Comparison of ENCODE assay signal across 26 cellular contexts in the genomic region with DNA sequence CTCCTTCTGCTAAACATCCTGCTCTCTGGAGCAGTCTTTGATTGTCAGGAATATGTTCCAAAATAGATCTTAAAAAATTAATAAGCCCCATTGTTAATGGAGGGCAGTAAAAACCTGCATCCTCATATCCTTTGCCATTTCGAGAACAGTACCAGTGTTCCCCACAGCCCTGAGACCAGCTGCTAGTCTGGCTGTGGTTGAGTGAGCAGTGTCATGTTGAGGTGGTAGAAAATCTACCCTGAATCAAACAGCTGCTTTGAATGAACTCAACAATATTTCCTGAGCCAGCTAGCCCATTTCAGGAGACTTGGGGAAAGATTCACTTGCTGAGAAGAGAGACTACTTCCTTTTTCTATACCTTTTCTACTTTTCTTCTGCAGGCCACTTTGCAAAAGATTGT. TPM values are rescaled to one million over a fixed set of nuclear protein-coding genes. Genes with fewer than 3 reads are reported as not detected.
DNase-seq lines count a peak whose midpoint lies in the region; ATAC-seq and TF ChIP-seq lines count a peak whose summit lies in the region.
"Had no signal": no experiment of that assay in that cellular context is flagged by ENCODE, and none has a peak within 500 bp of the region (broad histone marks: within the 10 kb centered on the region; RNA-seq: fewer than 3 reads in every experiment).

No MANE protein-coding gene starts in this region.

- no peaks in the 10 kb centered on the region for H3K27me3 ChIP-seq in BLaER1
- no peaks in the 10 kb centered on the region for H3K27me3 ChIP-seq in BE2C
- H3K27me3 ChIP-seq: gastrocnemius medialis, left lung, stomach, tibial artery had no signal

- peaks cover 17% of the 10 kb centered on the region for H3K4me1 ChIP-seq in BLaER1
- no peaks in the 10 kb centered on the region for H3K4me1 ChIP-seq in BE2C
- H3K4me1 ChIP-seq: A549, gastrocnemius medialis, left lung, stomach, tibial artery had no signal

- no peaks in the 10 kb centered on the region for H3K9me3 ChIP-seq in BLaER1
- no peaks in the 10 kb centered on the region for H3K9me3 ChIP-seq in BE2C
- H3K9me3 ChIP-seq: A549, gastrocnemius medialis, left lung, stomach, tibial artery had no signal

- no peak overlapping the region for H3K9ac ChIP-seq in BLaER1

- peak; percentile 63 for ATAC-seq in GM21825 (IDR thresholded peaks at IDR 0.05; ENCODE audit: unreplicated experiment)
- ATAC-seq in HG03045 (IDR thresholded peaks at IDR 0.05; ENCODE audit: unreplicated experiment): no peak
- ATAC-seq: A549, gastrocnemius medialis, GM23338, left lung had no signal

- H3K36me3 ChIP-seq in BLaER1: peaks cover 65% of the 10 kb centered on the region
- no peaks in the 10 kb centered on the region for H3K36me3 ChIP-seq in BE2C

- peak overlapping the region; percentile 34 for H3K4me2 ChIP-seq in BLaER1
- H3K4me2 ChIP-seq: A549, GM23338 had no signal

- H3K27ac ChIP-seq in BLaER1: no peak overlapping the region
- H3K27ac ChIP-seq: A549, gastrocnemius medialis, left lung, skin epidermis, stomach, tibial artery, VCaP had no signal

- H4K20me1 ChIP-seq in BLaER1: 0 out of 2 replicates have a peak, but pooled peaks cover 11% of the 10 kb centered on the region

- DNase-seq in NCI-H1694 (lab: John Stamatoyannopoulos, UW) (peak; percentile 28), myocyte (ENCODE audit: low read depth) (peak; percentile 87), BE2C (no peak), NCI-H526 treated with DMSO at 0.1 percent for 48 hours (lab: John Stamatoyannopoulos, UW) (no peak), posterior vena cava (ENCODE audit: low spot score) (no peak)
- DNase-seq: activated CD4-positive, alpha-beta T cell treated with anti-CD3 and anti-CD28 coated beads, Interleukin-2, amount 10 ng/mL, durations not matched to agents 24 days and 14 days; activated naive CD4-positive, alpha-beta T cell; activated T-cell treated with anti-CD3 and anti-CD28 coated beads, Interleukin-2, amount 50 U/mL, for 48 hours; AML-193; dermis blood vessel endothelial cell; gastrocnemius medialis; left lung; mesendoderm; NCI-H1105 treated with DMSO at 0.1 percent for 48 hours; SHP77; stomach; T-helper 9 cell; tibial artery had no signal

- intact Hi-C loops in posterior vena cava (cut with DNase I): no loop called here

- no peak for TF ChIP-seq CTCF in BE2C (IDR thresholded peaks at IDR 0.05; ENCODE audit: low read depth, low read length)

- H3K4me3 ChIP-seq in BLaER1 (no peak overlapping the region), BE2C (ENCODE audit: low read depth, low read length) (no peak overlapping the region)
- H3K4me3 ChIP-seq: A549, gastrocnemius medialis, GM23338, left lung, skin epidermis, stomach, tibial artery had no signal

RNA-seq across cellular contexts. Expression of gene FABP3, which starts 24.4 kb away (rescaled TPM):
- total RNA-seq in myocyte (380 and 601 TPM in 2 replicates), posterior vena cava (100 to 1,000 TPM; 132 to 142 TPM)
- 786 TPM for polyA plus RNA-seq in myocyte (2012)
- 9.3 TPM for polyA plus RNA-seq in BE2C (2012; ENCODE audit: insufficient read depth, insufficient read length, low read depth)
- total RNA-seq: activated CD4-positive, alpha-beta T cell treated with anti-CD3 and anti-CD28 coated beads, Interleukin-2, amount 10 ng/mL, durations not matched to agents 24 days and 14 days; NCI-H460 had no signal
- polyA plus RNA-seq: A549 had no signal

RNA-seq across cellular contexts. Expression of gene ZCCHC17, which starts 51.6 kb away (rescaled TPM):
- total RNA-seq in myocyte (32.9 and 34.7 TPM in 2 replicates), posterior vena cava (10 to 100 TPM; 18.7 to 20.3 TPM)
- 43.7 TPM for polyA plus RNA-seq in myocyte (2012)
- polyA plus RNA-seq in BE2C (2012; ENCODE audit: insufficient read depth, insufficient read length, low read depth): 18.9 TPM

RNA-seq across cellular contexts. Expression of gene SNRNP40, which starts 51.9 kb away (rescaled TPM):
- total RNA-seq in myocyte: 54.6 and 55.3 TPM in 2 replicates
- 37.0 TPM for polyA plus RNA-seq in myocyte (2012)
- polyA plus RNA-seq in BE2C (2012; ENCODE audit: insufficient read depth, insufficient read length, low read depth): 57.2 TPM
- 10 to 100 TPM; 28.6 to 32.6 TPM for total RNA-seq in posterior vena cava

Comparison
In these comparisons a context has a peak if more than half of its experiments do, and no peak if none do; other contexts are left out.
1. DNase-seq: peak in NCI-H1694 (single experiment) and myocyte (single experiment); none in BE2C (single experiment), NCI-H526 treated with DMSO at 0.1 percent for 48 hours (single experiment) and posterior vena cava (single experiment).